In genomic region chr17:44899074-44899782, GRCh38 we compare ENCODE assay signal across 1 cellular context.
A peak's percentile ranks its signal among the peaks of the same experiment; 100 is the strongest.
TF ChIP-seq lines count a peak whose summit lies in the region.

Gene EFTUD2, minus strand, starts transcription at chr17:44899445. Its CDS starts 4,924 bp downstream, at chr17:44894521.

TF ChIP-seq in HEK293, 187 proteins besides CTCF, POLR2A, EP300 and RAD21 (continued from another document and continues in another):
- no peak for TF ChIP-seq ZNF138 (tag by site-specific recombination; IDR thresholded peaks at IDR 0.05; ENCODE audit: borderline replicate concordance)
- TF ChIP-seq ZXDB (tag by site-specific recombination; IDR thresholded peaks at IDR 0.05), result peak; percentile 99
- no peak for TF ChIP-seq MEIS1 (CRISPR knock-in tag; IDR thresholded peaks at IDR 0.05; ENCODE audit: borderline replicate concordance)
- TF ChIP-seq SP3 (tag by site-specific recombination; IDR thresholded peaks at IDR 0.05), result peak; percentile 89
- peak; percentile 77; the same call in 1 of the 2 replicates for TF ChIP-seq ZNF692 (tag by site-specific recombination; IDR thresholded peaks at IDR 0.05)
- 0 out of 2 replicates have a peak, but pooled peaks have one; percentile 43 for TF ChIP-seq ZNF600 (tag by site-specific recombination; IDR thresholded peaks at IDR 0.05)
- TF ChIP-seq REST (tag by site-specific recombination; IDR thresholded peaks at IDR 0.05), result peak; percentile 48; the same call in 1 of the 2 replicates
- peak; percentile 99 for TF ChIP-seq HIC1 (tag by site-specific recombination; IDR thresholded peaks at IDR 0.05)
- no peak for TF ChIP-seq ZNF169 (tag by site-specific recombination; IDR thresholded peaks at IDR 0.05)
- no peak for TF ChIP-seq ZSCAN23 (tag by site-specific recombination; IDR thresholded peaks at IDR 0.05)
- no peak for TF ChIP-seq ZNF776 (tag by site-specific recombination; IDR thresholded peaks at IDR 0.05; ENCODE audit: borderline replicate concordance)
- no peak for TF ChIP-seq MYNN (tag by site-specific recombination; IDR thresholded peaks at IDR 0.05; ENCODE audit: borderline replicate concordance)
- TF ChIP-seq ZNF311 (tag by site-specific recombination; IDR thresholded peaks at IDR 0.05; ENCODE audit: borderline replicate concordance), result no peak
- TF ChIP-seq SCRT2 (tag by site-specific recombination; IDR thresholded peaks at IDR 0.05), result peak; percentile 59; the same call in 1 of the 2 replicates
- peak; percentile 92 for TF ChIP-seq ZBTB8A (tag by site-specific recombination; IDR thresholded peaks at IDR 0.05)
- TF ChIP-seq TSHZ1 (tag by site-specific recombination; IDR thresholded peaks at IDR 0.05; ENCODE audit: borderline replicate concordance), result peak; percentile 25; the same call in 1 of the 2 replicates
- peak; percentile 86 for TF ChIP-seq ZNF660 (tag by site-specific recombination; IDR thresholded peaks at IDR 0.05)
- TF ChIP-seq GLIS2 (tag by site-specific recombination; IDR thresholded peaks at IDR 0.05), result peak; percentile 90
- no peak for TF ChIP-seq ZNF791 (tag by site-specific recombination; IDR thresholded peaks at IDR 0.05)
- TF ChIP-seq ZNF362 (tag by site-specific recombination; IDR thresholded peaks at IDR 0.05), result no peak
- no peak for TF ChIP-seq ZNF626 (tag by site-specific recombination; IDR thresholded peaks at IDR 0.05)
- no peak for TF ChIP-seq AEBP2 (tag by site-specific recombination; IDR thresholded peaks at IDR 0.05; ENCODE audit: borderline replicate concordance)
- peak; percentile 82; the same call in 1 of the 2 replicates for TF ChIP-seq INSM2 (tag by site-specific recombination; IDR thresholded peaks at IDR 0.05)
- TF ChIP-seq SP2 (tag by site-specific recombination; IDR thresholded peaks at IDR 0.05), result peak; percentile 63
- peak; percentile 31; the same call in 1 of the 2 replicates for TF ChIP-seq PRDM6 (tag by site-specific recombination; IDR thresholded peaks at IDR 0.05)
- peak; percentile 86 for TF ChIP-seq GLIS1 (tag by site-specific recombination; IDR thresholded peaks at IDR 0.05)
- TF ChIP-seq ZNF488 (tag by site-specific recombination; IDR thresholded peaks at IDR 0.05), result no peak
- TF ChIP-seq ZNF664 (tag by site-specific recombination; IDR thresholded peaks at IDR 0.05), result no peak
- no peak for TF ChIP-seq ZNF19 (tag by site-specific recombination; IDR thresholded peaks at IDR 0.05; ENCODE audit: low read depth)
- TF ChIP-seq ZNF221 (tag by site-specific recombination; IDR thresholded peaks at IDR 0.05; ENCODE audit: borderline replicate concordance), result no peak
- no peak for TF ChIP-seq REPIN1 (tag by site-specific recombination; IDR thresholded peaks at IDR 0.05; ENCODE audit: low read depth)
- 0 out of 2 replicates have a peak, but pooled peaks have one; percentile 28 for TF ChIP-seq OSR2 (tag by site-specific recombination; IDR thresholded peaks at IDR 0.05)
- no peak for TF ChIP-seq ZNF585B (tag by site-specific recombination; IDR thresholded peaks at IDR 0.05)
- TF ChIP-seq ELK4 (IDR thresholded peaks at IDR 0.05; ENCODE audit: borderline replicate concordance, low read depth, low read length), result no peak
- no peak for TF ChIP-seq ZNF433 (tag by site-specific recombination; IDR thresholded peaks at IDR 0.05; ENCODE audit: low read depth)
- no peak for TF ChIP-seq ZNF112 (tag by site-specific recombination; IDR thresholded peaks at IDR 0.05)
- no peak for TF ChIP-seq ZNF548 (tag by site-specific recombination; IDR thresholded peaks at IDR 0.05)
- no peak for TF ChIP-seq ZNF132 (tag by site-specific recombination; IDR thresholded peaks at IDR 0.05; ENCODE audit: borderline replicate concordance)
- TF ChIP-seq ZNF37A (tag by site-specific recombination; IDR thresholded peaks at IDR 0.05), result no peak
